In the genomic region with DNA sequence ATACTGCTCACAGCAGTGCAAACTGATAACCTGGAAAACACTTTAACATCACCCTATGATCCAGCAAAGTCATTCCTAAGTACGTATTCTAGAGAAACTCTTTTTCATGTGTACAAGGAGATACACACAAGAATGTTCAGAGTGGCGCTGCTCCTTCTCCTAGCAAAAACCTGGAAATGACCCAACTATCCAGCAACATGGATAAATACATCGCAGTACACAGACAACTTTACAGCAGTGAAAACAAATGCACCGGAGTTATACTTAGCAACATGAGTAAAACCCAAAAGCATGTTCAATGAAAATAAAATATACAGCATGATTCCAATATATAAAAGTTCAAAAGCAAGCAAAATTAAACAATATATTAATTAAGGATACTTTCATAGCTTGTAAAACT, we compare ENCODE assay signal across 1 cellular context.
TF ChIP-seq lines count a peak whose summit lies in the region.

No MANE protein-coding gene starts in this region.

TF ChIP-seq in GM23338, 12 proteins besides CTCF, POLR2A, EP300 and RAD21 (continued from another document):
- TF ChIP-seq, protein P1, sequence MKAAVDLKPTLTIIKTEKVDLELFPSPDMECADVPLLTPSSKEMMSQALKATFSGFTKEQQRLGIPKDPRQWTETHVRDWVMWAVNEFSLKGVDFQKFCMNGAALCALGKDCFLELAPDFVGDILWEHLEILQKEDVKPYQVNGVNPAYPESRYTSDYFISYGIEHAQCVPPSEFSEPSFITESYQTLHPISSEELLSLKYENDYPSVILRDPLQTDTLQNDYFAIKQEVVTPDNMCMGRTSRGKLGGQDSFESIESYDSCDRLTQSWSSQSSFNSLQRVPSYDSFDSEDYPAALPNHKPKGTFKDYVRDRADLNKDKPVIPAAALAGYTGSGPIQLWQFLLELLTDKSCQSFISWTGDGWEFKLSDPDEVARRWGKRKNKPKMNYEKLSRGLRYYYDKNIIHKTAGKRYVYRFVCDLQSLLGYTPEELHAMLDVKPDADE (IDR thresholded peaks at IDR 0.05): no peak
- TF ChIP-seq NANOG (IDR thresholded peaks at IDR 0.05; ENCODE audit: borderline replicate concordance) (no peak), CREB1 (CRISPR knock-in tag; IDR thresholded peaks at IDR 0.05; ENCODE audit: low read depth) (no peak), JUNB (IDR thresholded peaks at IDR 0.05; ENCODE audit: unreplicated experiment) (no peak)
